ENCODE assay signal across 8 cellular contexts in genomic region chr18:9971313-9971920, GRCh38. TPM values are rescaled to one million over a fixed set of nuclear protein-coding genes. Genes with fewer than 3 reads are reported as not detected.
DNase-seq lines count a peak whose midpoint lies in the region; FAIRE-seq and TF ChIP-seq lines count a peak whose summit lies in the region.

No MANE protein-coding gene starts in this region.

- no peaks in the 10 kb centered on the region for H3K36me3 ChIP-seq in KMS-11 (ENCODE audit: insufficient read depth)
- no peaks in the 10 kb centered on the region for H3K36me3 ChIP-seq in neutrophil

- H3K4me1 ChIP-seq in KMS-11 (ENCODE audit: low read depth, poor library complexity, severe bottlenecking) (peaks cover 6% of the 10 kb centered on the region), neutrophil (ENCODE audit: control insufficient read depth in 1 of 2, insufficient read depth in 1 of 2, low read depth in 1 of 2, low read length in 1 of 2) (peaks cover 17 to 20% of the 10 kb centered on the region in 2 experiments)

- DNase-seq in DMS53 treated with DMSO at 0.1 percent for 48 hours (lab: John Stamatoyannopoulos, UW; ENCODE audit: unreplicated experiment) (peak; percentile 92), RCC 7860 (ENCODE audit: low spot score) (peak; percentile 42), activated T-helper 1 cell treated with Interleukin-2 at 50 U/mL for 16 hours (ENCODE audit: low read depth) (peak; percentile 23), fibroblast of pulmonary artery (ENCODE audit: low read depth) (peak; percentile 90), substantia nigra (lab: John Stamatoyannopoulos, UW) (peak in 38 of 49 donors; percentile 13 to 84 (median 60)), mesenteric fat pad (ENCODE audit: low spot score) (no peak)

- H3K4me2 ChIP-seq in KMS-11: no peak overlapping the region

- H3K27me3 ChIP-seq in KMS-11 (ENCODE audit: insufficient read depth, low read depth) (no peaks in the 10 kb centered on the region), neutrophil (peaks cover 39% of the 10 kb centered on the region)

- H2AFZ ChIP-seq in KMS-11 (ENCODE audit: low read depth): no peak overlapping the region

- no peak overlapping the region for H3K9ac ChIP-seq in KMS-11

- H3K4me3 ChIP-seq in KMS-11 (IDR thresholded peaks at IDR 0.05; ENCODE audit: insufficient read depth, low read depth, low read length) (no peak overlapping the region), fibroblast of pulmonary artery (replicated peaks; ENCODE audit: low read depth, low read length) (no peak overlapping the region), neutrophil (ENCODE audit: low read depth in 1 of 2, low read length in 1 of 2) (no peak overlapping the region)

- peak; percentile 81 for FAIRE-seq in RCC 7860 (lab: Jason Lieb, UNC)

- no peaks in the 10 kb centered on the region for H3K9me3 ChIP-seq in neutrophil

- no peaks in the 10 kb centered on the region for H3K79me2 ChIP-seq in KMS-11 (ENCODE audit: insufficient read depth, low read depth)

- TF ChIP-seq CTCF in KMS-11 (conservative IDR thresholded peaks at IDR 0.05; ENCODE audit: low read depth, low read length) (peak; percentile 89), fibroblast of pulmonary artery (IDR thresholded peaks at IDR 0.05; ENCODE audit: low read length, missing control alignments) (peak; percentile 65), neutrophil (IDR thresholded peaks at IDR 0.05) (peak; percentile 80)

- H3K27ac ChIP-seq in KMS-11: no peak overlapping the region
- no peak overlapping the region for H3K27ac ChIP-seq in neutrophil
- H3K27ac ChIP-seq in substantia nigra (ENCODE audit: low read depth, low read length, poor library complexity, severe bottlenecking): no peak overlapping the region

- no peaks in the 10 kb centered on the region for H4K20me1 ChIP-seq in KMS-11 (ENCODE audit: insufficient read depth)

RNA-seq across cellular contexts. Expression of gene VAPA, which starts 57.6 kb away (rescaled TPM):
- total RNA-seq in mesenteric fat pad: 182 TPM
